1 cellular context compared by ENCODE assay signal in the genomic region with DNA sequence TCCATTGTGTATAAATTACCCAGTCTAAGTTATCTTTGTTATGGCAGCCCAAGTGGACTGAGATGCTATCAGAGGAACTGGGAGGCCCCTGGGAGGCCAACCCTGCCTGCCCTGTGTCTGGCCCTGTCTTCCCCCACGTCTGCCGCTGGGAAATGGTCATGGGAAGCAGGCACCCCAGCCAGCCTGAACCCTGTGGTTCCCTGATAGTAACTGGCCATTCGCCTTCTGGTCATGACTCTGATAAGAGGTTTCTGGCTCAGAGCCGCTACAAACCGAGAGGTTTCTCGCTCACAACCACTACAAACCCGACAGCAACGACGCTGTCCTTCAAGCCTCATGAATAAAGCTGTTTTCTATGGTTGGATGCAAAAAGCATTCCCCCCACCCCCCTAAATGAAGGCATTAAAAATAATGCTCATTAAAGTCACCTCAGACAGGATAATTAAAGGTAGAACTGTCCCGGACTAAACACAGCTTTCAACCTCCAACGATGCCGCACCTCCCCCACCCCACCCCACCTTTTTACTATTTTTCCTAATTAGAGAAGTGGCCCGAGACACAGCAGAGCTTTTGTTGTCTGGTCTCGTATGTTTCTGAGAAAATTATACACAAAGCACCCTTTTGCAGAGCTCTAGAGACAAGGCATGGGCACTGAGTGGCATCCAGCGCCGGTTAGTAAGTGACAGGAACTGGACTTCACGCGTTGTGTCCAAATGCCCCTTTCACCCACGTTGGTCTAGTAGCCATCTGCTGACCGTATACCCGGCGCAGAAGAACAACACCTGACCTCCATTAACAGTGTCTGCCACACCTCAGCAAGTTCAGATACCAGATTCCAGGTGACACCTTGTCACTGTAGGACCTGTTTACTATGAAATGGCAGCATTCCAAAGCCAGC.
TF ChIP-seq lines count a peak whose summit lies in the region.

No MANE protein-coding gene starts in this region.

TF ChIP-seq in K562, 482 proteins besides CTCF, POLR2A, EP300 and RAD21 (continued from another document and continues in another):
- TF ChIP-seq SLC30A9 (CRISPR knock-in tag; IDR thresholded peaks at IDR 0.05) (no peak), KDM4B (IDR thresholded peaks at IDR 0.05; ENCODE audit: borderline replicate concordance in 2 of 2, low read depth in 1 of 2) (no peak), HOXB6 (CRISPR knock-in tag; IDR thresholded peaks at IDR 0.05; ENCODE audit: borderline replicate concordance) (no peak), HDAC3 (IDR thresholded peaks at IDR 0.05; ENCODE audit: borderline replicate concordance, partially characterized antibody) (peak; percentile 99), ZNF143 (CRISPR knock-in tag; IDR thresholded peaks at IDR 0.05) (no peak), PHF20 (IDR thresholded peaks at IDR 0.05; ENCODE audit: partially characterized antibody) (peak; percentile 25), SAFB2 (IDR thresholded peaks at IDR 0.05; ENCODE audit: borderline replicate concordance, low read depth, low read length, severe bottlenecking) (no peak), ZNF561 (CRISPR knock-in tag; conservative IDR thresholded peaks at IDR 0.05) (no peak), CTBP1 (IDR thresholded peaks at IDR 0.05; ENCODE audit: borderline replicate concordance) (peak; percentile 89; the same call in 1 of the 2 replicates), KAT8 (IDR thresholded peaks at IDR 0.05; ENCODE audit: low read depth) (no peak), KDM1A (IDR thresholded peaks at IDR 0.05) (peak; percentile 92 to 95), HMG20A (CRISPR knock-in tag; conservative IDR thresholded peaks at IDR 0.05) (no peak), ZC3H4 (CRISPR knock-in tag; IDR thresholded peaks at IDR 0.05; ENCODE audit: borderline replicate concordance) (no peak), COPS2 (conservative IDR thresholded peaks at IDR 0.05) (no peak), MAFF (IDR thresholded peaks at IDR 0.05; ENCODE audit: low read length) (no peak), YY1 (IDR thresholded peaks at IDR 0.05; ENCODE audit: borderline replicate concordance in 1 of 3, control insufficient read depth in 1 of 3, extremely low read depth in 1 of 3, insufficient read depth in 3 of 3, insufficient read length in 1 of 3, insufficient replicate concordance in 2 of 3, low read depth in 1 of 3, low read length in 2 of 3) (peak in 1 of 3 experiments; percentile 36), ZNF12 (CRISPR knock-in tag; IDR thresholded peaks at IDR 0.05) (no peak), ZC3H8 (IDR thresholded peaks at IDR 0.05) (no peak), MAZ (CRISPR knock-in tag; conservative IDR thresholded peaks at IDR 0.05 in 1 of 2, IDR thresholded peaks at IDR 0.05 in 1 of 2) (peak; percentile 76 to 84), ZKSCAN1 (IDR thresholded peaks at IDR 0.05; ENCODE audit: low read depth, low read length) (peak; percentile 60; the same call in 1 of the 2 replicates), EWSR1 (IDR thresholded peaks at IDR 0.05; ENCODE audit: borderline replicate concordance, low read depth, partially characterized antibody) (no peak), FOXM1 (IDR thresholded peaks at IDR 0.05; ENCODE audit: low read depth) (peak; percentile 93), FOXM1 (CRISPR knock-in tag; IDR thresholded peaks at IDR 0.05; ENCODE audit: low read depth) (no peak), LARP7 (IDR thresholded peaks at IDR 0.05) (no peak), SIN3B (IDR thresholded peaks at IDR 0.05; ENCODE audit: low read depth) (no peak), TEAD4 (IDR thresholded peaks at IDR 0.05; ENCODE audit: low read length) (peak; percentile 98), TEAD4 (CRISPR knock-in tag; IDR thresholded peaks at IDR 0.05; ENCODE audit: borderline replicate concordance) (no peak), ETV1 (tag; conservative IDR thresholded peaks at IDR 0.05; ENCODE audit: low read depth) (peak; percentile 55; the same call in 1 of the 2 replicates), ZBTB7A (IDR thresholded peaks at IDR 0.05; ENCODE audit: borderline replicate concordance, control insufficient read depth, low read depth, low read length) (peak; percentile 65; the same call in 1 of the 2 replicates), NR2C2 (CRISPR knock-in tag; IDR thresholded peaks at IDR 0.05) (no peak), NR2C2 (tag; IDR thresholded peaks at IDR 0.05) (peak; percentile 54), TAF1 (IDR thresholded peaks at IDR 0.05; ENCODE audit: control insufficient read depth, extremely low read depth, insufficient read depth, low read length, severe bottlenecking) (peak; percentile 47)
- TF ChIP-seq, protein P1, sequence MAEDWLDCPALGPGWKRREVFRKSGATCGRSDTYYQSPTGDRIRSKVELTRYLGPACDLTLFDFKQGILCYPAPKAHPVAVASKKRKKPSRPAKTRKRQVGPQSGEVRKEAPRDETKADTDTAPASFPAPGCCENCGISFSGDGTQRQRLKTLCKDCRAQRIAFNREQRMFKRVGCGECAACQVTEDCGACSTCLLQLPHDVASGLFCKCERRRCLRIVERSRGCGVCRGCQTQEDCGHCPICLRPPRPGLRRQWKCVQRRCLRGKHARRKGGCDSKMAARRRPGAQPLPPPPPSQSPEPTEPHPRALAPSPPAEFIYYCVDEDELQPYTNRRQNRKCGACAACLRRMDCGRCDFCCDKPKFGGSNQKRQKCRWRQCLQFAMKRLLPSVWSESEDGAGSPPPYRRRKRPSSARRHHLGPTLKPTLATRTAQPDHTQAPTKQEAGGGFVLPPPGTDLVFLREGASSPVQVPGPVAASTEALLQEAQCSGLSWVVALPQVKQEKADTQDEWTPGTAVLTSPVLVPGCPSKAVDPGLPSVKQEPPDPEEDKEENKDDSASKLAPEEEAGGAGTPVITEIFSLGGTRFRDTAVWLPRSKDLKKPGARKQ (CRISPR knock-in tag; IDR thresholded peaks at IDR 0.05): no peak
- TF ChIP-seq, protein P2, sequence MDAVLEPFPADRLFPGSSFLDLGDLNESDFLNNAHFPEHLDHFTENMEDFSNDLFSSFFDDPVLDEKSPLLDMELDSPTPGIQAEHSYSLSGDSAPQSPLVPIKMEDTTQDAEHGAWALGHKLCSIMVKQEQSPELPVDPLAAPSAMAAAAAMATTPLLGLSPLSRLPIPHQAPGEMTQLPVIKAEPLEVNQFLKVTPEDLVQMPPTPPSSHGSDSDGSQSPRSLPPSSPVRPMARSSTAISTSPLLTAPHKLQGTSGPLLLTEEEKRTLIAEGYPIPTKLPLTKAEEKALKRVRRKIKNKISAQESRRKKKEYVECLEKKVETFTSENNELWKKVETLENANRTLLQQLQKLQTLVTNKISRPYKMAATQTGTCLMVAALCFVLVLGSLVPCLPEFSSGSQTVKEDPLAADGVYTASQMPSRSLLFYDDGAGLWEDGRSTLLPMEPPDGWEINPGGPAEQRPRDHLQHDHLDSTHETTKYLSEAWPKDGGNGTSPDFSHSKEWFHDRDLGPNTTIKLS (IDR thresholded peaks at IDR 0.05; ENCODE audit: borderline replicate concordance, low read depth): no peak
- TF ChIP-seq, protein P3, sequence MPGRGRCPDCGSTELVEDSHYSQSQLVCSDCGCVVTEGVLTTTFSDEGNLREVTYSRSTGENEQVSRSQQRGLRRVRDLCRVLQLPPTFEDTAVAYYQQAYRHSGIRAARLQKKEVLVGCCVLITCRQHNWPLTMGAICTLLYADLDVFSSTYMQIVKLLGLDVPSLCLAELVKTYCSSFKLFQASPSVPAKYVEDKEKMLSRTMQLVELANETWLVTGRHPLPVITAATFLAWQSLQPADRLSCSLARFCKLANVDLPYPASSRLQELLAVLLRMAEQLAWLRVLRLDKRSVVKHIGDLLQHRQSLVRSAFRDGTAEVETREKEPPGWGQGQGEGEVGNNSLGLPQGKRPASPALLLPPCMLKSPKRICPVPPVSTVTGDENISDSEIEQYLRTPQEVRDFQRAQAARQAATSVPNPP (IDR thresholded peaks at IDR 0.05; ENCODE audit: borderline replicate concordance, insufficient read depth, insufficient read length): no peak
- TF ChIP-seq, protein P4, sequence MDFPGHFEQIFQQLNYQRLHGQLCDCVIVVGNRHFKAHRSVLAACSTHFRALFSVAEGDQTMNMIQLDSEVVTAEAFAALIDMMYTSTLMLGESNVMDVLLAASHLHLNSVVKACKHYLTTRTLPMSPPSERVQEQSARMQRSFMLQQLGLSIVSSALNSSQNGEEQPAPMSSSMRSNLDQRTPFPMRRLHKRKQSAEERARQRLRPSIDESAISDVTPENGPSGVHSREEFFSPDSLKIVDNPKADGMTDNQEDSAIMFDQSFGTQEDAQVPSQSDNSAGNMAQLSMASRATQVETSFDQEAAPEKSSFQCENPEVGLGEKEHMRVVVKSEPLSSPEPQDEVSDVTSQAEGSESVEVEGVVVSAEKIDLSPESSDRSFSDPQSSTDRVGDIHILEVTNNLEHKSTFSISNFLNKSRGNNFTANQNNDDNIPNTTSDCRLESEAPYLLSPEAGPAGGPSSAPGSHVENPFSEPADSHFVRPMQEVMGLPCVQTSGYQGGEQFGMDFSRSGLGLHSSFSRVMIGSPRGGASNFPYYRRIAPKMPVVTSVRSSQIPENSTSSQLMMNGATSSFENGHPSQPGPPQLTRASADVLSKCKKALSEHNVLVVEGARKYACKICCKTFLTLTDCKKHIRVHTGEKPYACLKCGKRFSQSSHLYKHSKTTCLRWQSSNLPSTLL (IDR thresholded peaks at IDR 0.05): no peak
- TF ChIP-seq, protein P5, sequence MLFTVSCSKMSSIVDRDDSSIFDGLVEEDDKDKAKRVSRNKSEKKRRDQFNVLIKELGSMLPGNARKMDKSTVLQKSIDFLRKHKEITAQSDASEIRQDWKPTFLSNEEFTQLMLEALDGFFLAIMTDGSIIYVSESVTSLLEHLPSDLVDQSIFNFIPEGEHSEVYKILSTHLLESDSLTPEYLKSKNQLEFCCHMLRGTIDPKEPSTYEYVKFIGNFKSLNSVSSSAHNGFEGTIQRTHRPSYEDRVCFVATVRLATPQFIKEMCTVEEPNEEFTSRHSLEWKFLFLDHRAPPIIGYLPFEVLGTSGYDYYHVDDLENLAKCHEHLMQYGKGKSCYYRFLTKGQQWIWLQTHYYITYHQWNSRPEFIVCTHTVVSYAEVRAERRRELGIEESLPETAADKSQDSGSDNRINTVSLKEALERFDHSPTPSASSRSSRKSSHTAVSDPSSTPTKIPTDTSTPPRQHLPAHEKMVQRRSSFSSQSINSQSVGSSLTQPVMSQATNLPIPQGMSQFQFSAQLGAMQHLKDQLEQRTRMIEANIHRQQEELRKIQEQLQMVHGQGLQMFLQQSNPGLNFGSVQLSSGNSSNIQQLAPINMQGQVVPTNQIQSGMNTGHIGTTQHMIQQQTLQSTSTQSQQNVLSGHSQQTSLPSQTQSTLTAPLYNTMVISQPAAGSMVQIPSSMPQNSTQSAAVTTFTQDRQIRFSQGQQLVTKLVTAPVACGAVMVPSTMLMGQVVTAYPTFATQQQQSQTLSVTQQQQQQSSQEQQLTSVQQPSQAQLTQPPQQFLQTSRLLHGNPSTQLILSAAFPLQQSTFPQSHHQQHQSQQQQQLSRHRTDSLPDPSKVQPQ (CRISPR knock-in tag; IDR thresholded peaks at IDR 0.05; ENCODE audit: borderline replicate concordance): peak; percentile 36; the same call in 1 of the 2 replicates
- TF ChIP-seq, protein P6, sequence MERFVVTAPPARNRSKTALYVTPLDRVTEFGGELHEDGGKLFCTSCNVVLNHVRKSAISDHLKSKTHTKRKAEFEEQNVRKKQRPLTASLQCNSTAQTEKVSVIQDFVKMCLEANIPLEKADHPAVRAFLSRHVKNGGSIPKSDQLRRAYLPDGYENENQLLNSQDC (CRISPR knock-in tag; IDR thresholded peaks at IDR 0.05): no peak
- TF ChIP-seq, protein P7, sequence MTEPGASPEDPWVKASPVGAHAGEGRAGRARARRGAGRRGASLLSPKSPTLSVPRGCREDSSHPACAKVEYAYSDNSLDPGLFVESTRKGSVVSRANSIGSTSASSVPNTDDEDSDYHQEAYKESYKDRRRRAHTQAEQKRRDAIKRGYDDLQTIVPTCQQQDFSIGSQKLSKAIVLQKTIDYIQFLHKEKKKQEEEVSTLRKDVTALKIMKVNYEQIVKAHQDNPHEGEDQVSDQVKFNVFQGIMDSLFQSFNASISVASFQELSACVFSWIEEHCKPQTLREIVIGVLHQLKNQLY (CRISPR knock-in tag; conservative IDR thresholded peaks at IDR 0.05): no peak
- TF ChIP-seq, protein P8, sequence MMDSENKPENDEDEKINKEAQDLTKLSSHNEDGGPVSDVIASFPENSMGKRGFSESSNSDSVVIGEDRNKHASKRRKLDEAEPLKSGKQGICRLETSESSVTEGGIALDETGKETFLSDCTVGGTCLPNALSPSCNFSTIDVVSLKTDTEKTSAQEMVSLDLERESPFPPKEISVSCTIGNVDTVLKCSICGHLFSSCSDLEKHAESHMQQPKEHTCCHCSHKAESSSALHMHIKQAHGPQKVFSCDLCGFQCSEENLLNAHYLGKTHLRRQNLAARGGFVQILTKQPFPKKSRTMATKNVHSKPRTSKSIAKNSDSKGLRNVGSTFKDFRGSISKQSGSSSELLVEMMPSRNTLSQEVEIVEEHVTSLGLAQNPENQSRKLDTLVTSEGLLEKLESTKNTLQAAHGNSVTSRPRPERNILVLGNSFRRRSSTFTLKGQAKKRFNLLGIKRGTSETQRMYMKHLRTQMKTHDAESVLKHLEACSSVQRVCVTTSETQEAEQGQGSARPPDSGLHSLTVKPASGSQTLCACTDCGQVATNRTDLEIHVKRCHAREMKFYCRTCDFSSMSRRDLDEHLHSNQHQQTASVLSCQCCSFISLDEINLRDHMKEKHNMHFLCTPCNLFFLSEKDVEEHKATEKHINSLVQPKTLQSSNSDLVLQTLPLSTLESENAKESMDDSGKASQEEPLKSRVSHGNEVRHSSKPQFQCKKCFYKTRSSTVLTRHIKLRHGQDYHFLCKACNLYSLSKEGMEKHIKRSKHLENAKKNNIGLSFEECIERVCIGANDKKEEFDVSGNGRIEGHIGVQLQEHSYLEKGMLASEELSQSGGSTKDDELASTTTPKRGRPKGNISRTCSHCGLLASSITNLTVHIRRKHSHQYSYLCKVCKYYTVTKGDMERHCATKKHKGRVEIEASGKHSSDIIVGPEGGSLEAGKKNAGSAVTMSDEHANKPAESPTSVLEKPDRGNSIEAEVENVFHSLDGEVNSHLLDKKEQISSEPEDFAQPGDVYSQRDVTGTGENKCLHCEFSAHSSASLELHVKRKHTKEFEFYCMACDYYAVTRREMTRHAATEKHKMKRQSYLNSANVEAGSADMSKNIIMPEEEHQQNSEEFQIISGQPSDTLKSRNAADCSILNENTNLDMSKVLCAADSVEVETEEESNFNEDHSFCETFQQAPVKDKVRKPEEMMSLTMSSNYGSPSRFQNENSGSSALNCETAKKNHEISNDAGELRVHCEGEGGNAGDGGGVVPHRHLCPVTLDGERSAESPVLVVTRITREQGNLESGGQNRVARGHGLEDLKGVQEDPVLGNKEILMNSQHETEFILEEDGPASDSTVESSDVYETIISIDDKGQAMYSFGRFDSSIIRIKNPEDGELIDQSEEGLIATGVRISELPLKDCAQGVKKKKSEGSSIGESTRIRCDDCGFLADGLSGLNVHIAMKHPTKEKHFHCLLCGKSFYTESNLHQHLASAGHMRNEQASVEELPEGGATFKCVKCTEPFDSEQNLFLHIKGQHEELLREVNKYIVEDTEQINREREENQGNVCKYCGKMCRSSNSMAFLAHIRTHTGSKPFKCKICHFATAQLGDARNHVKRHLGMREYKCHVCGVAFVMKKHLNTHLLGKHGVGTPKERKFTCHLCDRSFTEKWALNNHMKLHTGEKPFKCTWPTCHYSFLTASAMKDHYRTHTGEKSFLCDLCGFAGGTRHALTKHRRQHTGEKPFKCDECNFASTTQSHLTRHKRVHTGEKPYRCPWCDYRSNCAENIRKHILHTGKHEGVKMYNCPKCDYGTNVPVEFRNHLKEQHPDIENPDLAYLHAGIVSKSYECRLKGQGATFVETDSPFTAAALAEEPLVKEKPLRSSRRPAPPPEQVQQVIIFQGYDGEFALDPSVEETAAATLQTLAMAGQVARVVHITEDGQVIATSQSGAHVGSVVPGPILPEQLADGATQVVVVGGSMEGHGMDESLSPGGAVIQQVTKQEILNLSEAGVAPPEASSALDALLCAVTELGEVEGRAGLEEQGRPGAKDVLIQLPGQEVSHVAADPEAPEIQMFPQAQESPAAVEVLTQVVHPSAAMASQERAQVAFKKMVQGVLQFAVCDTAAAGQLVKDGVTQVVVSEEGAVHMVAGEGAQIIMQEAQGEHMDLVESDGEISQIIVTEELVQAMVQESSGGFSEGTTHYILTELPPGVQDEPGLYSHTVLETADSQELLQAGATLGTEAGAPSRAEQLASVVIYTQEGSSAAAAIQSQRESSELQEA (IDR thresholded peaks at IDR 0.05; ENCODE audit: low read depth): no peak
